Comparison of ENCODE assay signal across 8 cellular contexts in genomic region chr6:28252507-28252975, GRCh38. TPM values are rescaled to one million over a fixed set of nuclear protein-coding genes. Genes with fewer than 3 reads are reported as not detected.
DNase-seq lines count a peak whose midpoint lies in the region; ATAC-seq and TF ChIP-seq lines count a peak whose summit lies in the region.

No MANE protein-coding gene starts in this region.

- no peaks in the 10 kb centered on the region for H3K27me3 ChIP-seq in upper lobe of left lung

- peaks cover 13 to 31% (median 21%) of the 10 kb centered on the region in 4 donors for H3K4me1 ChIP-seq in upper lobe of left lung

- DNase-seq in amniotic epithelial cell (ENCODE audit: low read depth) (peak; percentile 36), left kidney (ENCODE audit: low read depth, low spot score) (peak; percentile 44), upper lobe of left lung (no peak), hippocampal formation (lab: John Stamatoyannopoulos, UW) (no peak), NCI-H2081 treated with DMSO at 0.1 percent for 48 hours (lab: John Stamatoyannopoulos, UW) (no peak)

- no peak for TF ChIP-seq CTCF in upper lobe of left lung (IDR thresholded peaks at IDR 0.05)

- ATAC-seq in GM18868 (IDR thresholded peaks at IDR 0.05; ENCODE audit: unreplicated experiment) = peak; percentile 25
- peak; percentile 21 for ATAC-seq in HG03439 (IDR thresholded peaks at IDR 0.05; ENCODE audit: unreplicated experiment)
- no peak for ATAC-seq in upper lobe of left lung (ENCODE audit: low FRiP score in 2 of 2)
- no peak for ATAC-seq in GM21390 (IDR thresholded peaks at IDR 0.05; ENCODE audit: unreplicated experiment)

- H3K27ac ChIP-seq in upper lobe of left lung = peak overlapping the region; percentile 37 to 79 (median 74)

- H3K9me3 ChIP-seq in upper lobe of left lung = no peaks in the 10 kb centered on the region

- H3K4me3 ChIP-seq in upper lobe of left lung = peak overlapping the region in 3 of 4 donors; percentile 78 to 95 (median 78)

- 25 to 31% methylated on average over 3 of the region's 3 CpGs for WGBS in upper lobe of left lung, 2 donors

- peaks cover 0 to 12% (median 8%) of the 10 kb centered on the region in 4 donors for H3K36me3 ChIP-seq in upper lobe of left lung

- no peak for TF ChIP-seq POLR2A in upper lobe of left lung (IDR thresholded peaks at IDR 0.05)

- TF ChIP-seq EP300 in upper lobe of left lung (IDR thresholded peaks at IDR 0.05) = no peak

RNA-seq across cellular contexts. Expression of gene ZKSCAN4, which starts 0.5 kb away (rescaled TPM):
- 1 to 10 TPM; 3.0 to 9.4 (median 4.7) TPM for total RNA-seq in upper lobe of left lung

RNA-seq across cellular contexts. Expression of gene NKAPL, which starts 6.6 kb away (rescaled TPM):
- total RNA-seq in upper lobe of left lung = 1 to 10 TPM in 2 of 6 donors, under 1 TPM in 4; 0.33 to 1.3 (median 0.70) TPM

RNA-seq across cellular contexts. Expression of gene ZSCAN26, which starts 14.4 kb away (rescaled TPM):
- 10 to 100 TPM in 3 of 6 donors, 1 to 10 TPM in 3; 9.1 to 24.1 (median 11.4) TPM for total RNA-seq in upper lobe of left lung

RNA-seq across cellular contexts. Expression of gene ZSCAN9, which starts 27.5 kb away (rescaled TPM):
- total RNA-seq in upper lobe of left lung = 10 to 100 TPM in 5 of 6 donors, 1 to 10 TPM in 1; 5.4 to 36.7 (median 12.4) TPM

RNA-seq across cellular contexts. Expression of gene PGBD1, which starts 28.8 kb away (rescaled TPM):
- total RNA-seq in upper lobe of left lung = 1 to 10 TPM; 3.1 to 8.3 (median 4.1) TPM

Comparison
In these comparisons a context has a peak if more than half of its experiments do, and no peak if none do; other contexts are left out.
1. ATAC-seq: peak in GM18868 (single experiment) and HG03439 (single experiment); none in upper lobe of left lung (0 of 2) and GM21390 (single experiment).
2. DNase-seq: peak in amniotic epithelial cell (single experiment) and left kidney (single experiment); none in upper lobe of left lung (0 of 2), hippocampal formation (0 of 2) and NCI-H2081 treated with DMSO at 0.1 percent for 48 hours (single experiment).